10 cellular contexts compared by ENCODE assay signal in the genomic region with DNA sequence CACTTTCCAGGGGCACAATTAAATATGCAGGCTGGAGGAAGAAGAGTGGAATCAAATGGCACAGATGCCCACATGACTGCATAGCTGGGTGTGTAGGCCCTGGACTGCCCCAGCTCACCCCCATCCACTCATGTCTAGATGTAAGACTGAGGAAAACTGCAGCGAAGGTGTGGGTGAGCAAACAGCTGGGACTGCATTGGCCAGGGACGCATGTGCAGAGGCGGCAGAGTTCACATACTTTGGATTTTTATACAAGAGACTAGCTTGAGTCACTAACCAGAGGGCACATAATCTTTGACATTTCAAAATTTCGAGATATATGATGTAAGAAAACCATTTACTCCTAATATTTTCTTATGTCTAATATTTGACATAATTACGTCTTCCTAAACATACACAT.
DNase-seq lines count a peak whose midpoint lies in the region; ATAC-seq and TF ChIP-seq lines count a peak whose summit lies in the region.
"Had no signal": no experiment of that assay in that cellular context is flagged by ENCODE, and none has a peak within 500 bp of the region (broad histone marks: within the 10 kb centered on the region; RNA-seq: fewer than 3 reads in every experiment).

No MANE protein-coding gene starts in this region.

- intact Hi-C loops in adrenal gland (cut with DNase I) (no loop called here), left ventricle myocardium inferior (cut with micrococcal nuclease) (no loop called here)

- H3K9me3 ChIP-seq in adrenal gland (replicated peaks in 1 of 3) (no peaks in the 10 kb centered on the region), left ventricle myocardium inferior (replicated peaks) (no peaks in the 10 kb centered on the region), skeletal muscle satellite cell (replicated peaks; ENCODE audit: low read length) (no peaks in the 10 kb centered on the region)

- no peak overlapping the region for H3K4me3 ChIP-seq in adrenal gland
- H3K4me3 ChIP-seq in left ventricle myocardium inferior: peak overlapping the region; percentile 23
- H3K4me3 ChIP-seq in skeletal muscle satellite cell (ENCODE audit: low read length): peak overlapping the region; percentile 36

- TF ChIP-seq CTCF in adrenal gland (IDR thresholded peaks at IDR 0.05) (no peak), left ventricle myocardium inferior (IDR thresholded peaks at IDR 0.05; ENCODE audit: borderline replicate concordance) (no peak)

- 55 to 78% (median 68%) methylated on average over 5 of the region's 5 CpGs for WGBS in adrenal gland, 4 donors

- peak overlapping the region in 1 of 5 donors; percentile 23 for H3K27ac ChIP-seq in adrenal gland
- H3K27ac ChIP-seq in left ventricle myocardium inferior (replicated peaks): peak overlapping the region; percentile 77
- H3K27ac ChIP-seq: 22Rv1 had no signal

- peak overlapping the region; percentile 76 for H3K4me2 ChIP-seq in skeletal muscle satellite cell (ENCODE audit: low read length)

- DNase-seq in DMS 273 (lab: John Stamatoyannopoulos, UW; ENCODE audit: unreplicated experiment): peak; percentile 36
- DNase-seq in DMS 273 treated with DMSO at 0.1 percent for 48 hours (lab: John Stamatoyannopoulos, UW): no peak
- DNase-seq in adrenal gland: peak in 5 of 7 donors; percentile 27 to 63 (median 34)
- peak; percentile 29 for DNase-seq in left ventricle myocardium inferior
- DNase-seq in T-helper 9 cell: no peak
- no peak for DNase-seq in NCI-H128 (lab: John Stamatoyannopoulos, UW; ENCODE audit: unreplicated experiment)
- DNase-seq: stimulated activated CD4-positive, alpha-beta T cell treated with anti-CD3 and anti-CD28 coated beads, Interleukin-2, amount 100 ng/mL, for 48 hours had no signal

- no peak for TF ChIP-seq POLR2A in adrenal gland (IDR thresholded peaks at IDR 0.05)

- H3K27me3 ChIP-seq in adrenal gland: no peaks in the 10 kb centered on the region
- no peaks in the 10 kb centered on the region for H3K27me3 ChIP-seq in left ventricle myocardium inferior (ENCODE audit: low read depth)
- H3K27me3 ChIP-seq in skeletal muscle satellite cell (ENCODE audit: control insufficient read depth, insufficient read depth, low read length): no peaks in the 10 kb centered on the region

- H3K9ac ChIP-seq in skeletal muscle satellite cell (ENCODE audit: low read depth, low read length): peak overlapping the region; percentile 79

- H3K4me1 ChIP-seq in adrenal gland (replicated peaks in 1 of 2) (peaks cover 10 to 47% of the 10 kb centered on the region in 2 donors), left ventricle myocardium inferior (peaks cover 60% of the 10 kb centered on the region), skeletal muscle satellite cell (ENCODE audit: control insufficient read depth, insufficient read depth, low read length) (peaks cover 48% of the 10 kb centered on the region)

- ATAC-seq in HG03280 (IDR thresholded peaks at IDR 0.05; ENCODE audit: unreplicated experiment): no peak

- H3K36me3 ChIP-seq in adrenal gland (replicated peaks in 1 of 2): no peaks in the 10 kb centered on the region
- H3K36me3 ChIP-seq in left ventricle myocardium inferior: no peaks in the 10 kb centered on the region
- no peaks in the 10 kb centered on the region for H3K36me3 ChIP-seq in skeletal muscle satellite cell (ENCODE audit: insufficient read depth, low read length)

Comparison
In these comparisons a context has a peak if more than half of its experiments do, and no peak if none do; other contexts are left out.
1. DNase-seq: peak in DMS 273 (single experiment), adrenal gland (5 of 7) and left ventricle myocardium inferior (single experiment); none in DMS 273 treated with DMSO at 0.1 percent for 48 hours (single experiment), T-helper 9 cell (single experiment) and NCI-H128 (single experiment).
2. H3K4me3 ChIP-seq: peak in left ventricle myocardium inferior (single experiment) and skeletal muscle satellite cell (single experiment); none in adrenal gland (0 of 4).